ENCODE assay signal across 9 cellular contexts in genomic region chr4:128574706-128575105, GRCh38.
DNase-seq lines count a peak whose midpoint lies in the region; ATAC-seq and TF ChIP-seq lines count a peak whose summit lies in the region.
"Had no signal": no experiment of that assay in that cellular context is flagged by ENCODE, and none has a peak within 500 bp of the region (broad histone marks: within the 10 kb centered on the region; RNA-seq: fewer than 3 reads in every experiment).

No MANE protein-coding gene starts in this region.

- H3K4me1 Mint-ChIP-seq in CD4-positive, alpha-beta T cell (ENCODE audit: low read depth): no peaks in the 10 kb centered on the region
- no peaks in the 10 kb centered on the region for H3K4me1 Mint-ChIP-seq in glutamatergic neuron (ENCODE audit: low read depth, unreplicated experiment)

- peaks cover 16% of the 10 kb centered on the region for H3K27me3 Mint-ChIP-seq in CD4-positive, alpha-beta T cell
- peaks cover 2% of the 10 kb centered on the region for H3K27me3 Mint-ChIP-seq in glutamatergic neuron (ENCODE audit: unreplicated experiment)

- ATAC-seq in CD4-positive, alpha-beta T cell (ENCODE audit: poor library complexity): peak; percentile 56
- ATAC-seq in GM19035 (IDR thresholded peaks at IDR 0.05; ENCODE audit: unreplicated experiment) (peak; percentile 94), HG03108 (IDR thresholded peaks at IDR 0.05; ENCODE audit: unreplicated experiment) (peak; percentile 52)

- no peaks in the 10 kb centered on the region for H3K9me3 Mint-ChIP-seq in CD4-positive, alpha-beta T cell
- H3K9me3 Mint-ChIP-seq in glutamatergic neuron (ENCODE audit: unreplicated experiment): peaks cover 1% of the 10 kb centered on the region
- H3K9me3 Mint-ChIP-seq: T-helper 1 cell treated with Interleukin-12 subunit alpha and Interleukin-12 subunit beta and Interleukin-4 antibody, amounts not matched to agents 30 μg/mL and 1 μg/mL, for 36 hours had no signal

- POLR2A ChIA-PET in CD4-positive, alpha-beta T cell (lab: Charles Lee): interaction anchor here (0.9 kb wide), 1 partner anchor 235 kb away, joined by 3 read pairs; the partner anchor contains the start of gene JADE1
- POLR2A ChIA-PET in OCI-LY7 (lab: Charles Lee): interaction anchor here (0.6 to 1.4 kb wide), 4 partner anchors 11 to 1214 kb away, joined by 3 to 4 read pairs (median 3); no protein-coding TSS in a partner anchor

- 30% methylated on average over 3 of the region's 3 CpGs for WGBS in prostate gland

- H3K4me1 ChIP-seq in OCI-LY7 (ENCODE audit: insufficient read depth, low read length, poor library complexity, severe bottlenecking) (no peaks in the 10 kb centered on the region), prostate gland (replicated peaks) (no peaks in the 10 kb centered on the region)

- TF ChIP-seq POLR2A in prostate gland (IDR thresholded peaks at IDR 0.05): no peak

- intact Hi-C loops in CD4-positive, alpha-beta T cell (cut with DNase I, micrococcal nuclease): loop anchor here (1.0 to 10.0 kb wide), 5 partner anchors 230 to 380 kb away; partner anchors contain the start of gene JADE1 (in 2 of the 2)
- intact Hi-C loops in OCI-LY7 (cut with micrococcal nuclease; ENCODE audit: unreplicated experiment): loop anchor here (1.0 to 10.0 kb wide), 3 partner anchors 100 to 288 kb away; partner anchors contain the start of gene JADE1
- intact Hi-C loops in prostate gland (cut with DNase I): loop anchor here (5.0 kb wide), 2 partner anchors 88 to 187 kb away; no protein-coding TSS in a partner anchor

- H3K9me2 ChIP-seq in OCI-LY7 (ENCODE audit: insufficient read depth, low read length): no peaks in the 10 kb centered on the region

- no peaks in the 10 kb centered on the region for H3K79me2 ChIP-seq in OCI-LY7 (ENCODE audit: insufficient read depth, low read depth, low read length)

- no peaks in the 10 kb centered on the region for H3K27me3 ChIP-seq in CD4-positive, alpha-beta T cell (ENCODE audit: control insufficient read depth, insufficient read depth, low read length)
- no peaks in the 10 kb centered on the region for H3K27me3 ChIP-seq in prostate gland (replicated peaks; ENCODE audit: insufficient read depth)

- H3K4me2 ChIP-seq in OCI-LY7 (ENCODE audit: low read length): no peak overlapping the region

- no peak overlapping the region for H3K27ac Mint-ChIP-seq in CD4-positive, alpha-beta T cell
- H3K27ac Mint-ChIP-seq in glutamatergic neuron (ENCODE audit: unreplicated experiment): no peak overlapping the region
- H3K27ac Mint-ChIP-seq: T-helper 1 cell treated with Interleukin-12 subunit alpha and Interleukin-12 subunit beta and Interleukin-4 antibody, amounts not matched to agents 30 μg/mL and 1 μg/mL, for 36 hours had no signal

- CTCF ChIA-PET in CD4-positive, alpha-beta T cell (lab: Charles Lee): interaction anchor here (1.0 to 1.2 kb wide), 2 partner anchors 18 to 21 kb away, joined by 3 read pairs; no protein-coding TSS in a partner anchor
- CTCF ChIA-PET in OCI-LY7 (lab: Charles Lee; ENCODE audit: unreplicated experiment): no interaction called here

- DNase-seq in CD4-positive, alpha-beta T cell: peak; percentile 25 to 58 (median 43)
- DNase-seq in OCI-LY7 (ENCODE audit: low spot score) (peak; percentile 74), glutamatergic neuron (peak; percentile 70), prostate gland (ENCODE audit: low spot score) (peak; percentile 82), cerebellar nuclear complex (lab: John Stamatoyannopoulos, UW) (no peak)
- peak; percentile 21 for DNase-seq in activated T-helper 9 cell treated with anti-CD3 and anti-CD28 coated beads, Interleukin-2, amount 50 U/mL, for 16 hours (ENCODE audit: low read depth)

- no peak overlapping the region for H3K4me3 Mint-ChIP-seq in CD4-positive, alpha-beta T cell
- H3K4me3 Mint-ChIP-seq in glutamatergic neuron (ENCODE audit: unreplicated experiment): no peak overlapping the region
- H3K4me3 Mint-ChIP-seq: T-helper 1 cell treated with Interleukin-12 subunit alpha and Interleukin-12 subunit beta and Interleukin-4 antibody, amounts not matched to agents 30 μg/mL and 1 μg/mL, for 36 hours had no signal

- H3K9me3 ChIP-seq in CD4-positive, alpha-beta T cell (ENCODE audit: control insufficient read depth, low read length): no peaks in the 10 kb centered on the region
- H3K9me3 ChIP-seq in OCI-LY7 (ENCODE audit: low read length): no peaks in the 10 kb centered on the region
- no peaks in the 10 kb centered on the region for H3K9me3 ChIP-seq in prostate gland

- H3K36me3 ChIP-seq in OCI-LY7 (ENCODE audit: insufficient read depth, low read length) (no peaks in the 10 kb centered on the region), prostate gland (no peaks in the 10 kb centered on the region)

- peak; percentile 51 for TF ChIP-seq CTCF in CD4-positive, alpha-beta T cell (IDR thresholded peaks at IDR 0.05)
- TF ChIP-seq CTCF in OCI-LY7 (conservative IDR thresholded peaks at IDR 0.05; ENCODE audit: low read length): peak; percentile 89
- peak; percentile 85 for TF ChIP-seq CTCF in glutamatergic neuron (IDR thresholded peaks at IDR 0.05; ENCODE audit: partially characterized antibody, unreplicated experiment)
- TF ChIP-seq CTCF in prostate gland (IDR thresholded peaks at IDR 0.05): peak; percentile 35 to 80 (median 63)

- H3K36me3 Mint-ChIP-seq in CD4-positive, alpha-beta T cell (ENCODE audit: low read depth): no peaks in the 10 kb centered on the region
- H3K36me3 Mint-ChIP-seq in glutamatergic neuron (ENCODE audit: unreplicated experiment): no peaks in the 10 kb centered on the region

- H3K4me3 ChIP-seq in OCI-LY7 (ENCODE audit: low read depth, low read length, poor library complexity, severe bottlenecking) (no peak overlapping the region), prostate gland (no peak overlapping the region)

- no peak overlapping the region for H2AFZ ChIP-seq in OCI-LY7 (ENCODE audit: low read length)

- no peaks in the 10 kb centered on the region for H4K20me1 ChIP-seq in OCI-LY7 (ENCODE audit: insufficient read depth, low read length)

- no TSS peak for BruUV-seq in OCI-LY7 (replicated peaks; lab: Mats Ljungman, UMichigan)

- no peak overlapping the region for H3K27ac ChIP-seq in CD4-positive, alpha-beta T cell (ENCODE audit: low read depth, low read length)
- H3K27ac ChIP-seq in OCI-LY7 (ENCODE audit: low read depth, low read length, poor library complexity, severe bottlenecking) (no peak overlapping the region), prostate gland (no peak overlapping the region)

Comparison
In these comparisons a context has a peak if more than half of its experiments do, and no peak if none do; other contexts are left out.
1. DNase-seq: peak in CD4-positive, alpha-beta T cell (10 of 10), OCI-LY7 (single experiment), activated T-helper 9 cell treated with anti-CD3 and anti-CD28 coated beads, Interleukin-2, amount 50 U/mL, for 16 hours (single experiment), glutamatergic neuron (single experiment) and prostate gland (single experiment); none in cerebellar nuclear complex (0 of 2).
2. Peak in every context shown above with its lines, with median percentiles within 50 percentile points of each other: ATAC-seq and CTCF ChIP-seq.